19 cellular contexts compared by ENCODE assay signal in genomic region chr1:22816803-22817202, GRCh38.
"Had no signal": no experiment of that assay in that cellular context is flagged by ENCODE, and none has a peak within 500 bp of the region (broad histone marks: within the 10 kb centered on the region; RNA-seq: fewer than 3 reads in every experiment).

No MANE protein-coding gene starts in this region.

- H3K27me3 ChIP-seq: breast epithelium had no signal

- H3K9me3 ChIP-seq: breast epithelium had no signal

- H3K36me3 ChIP-seq: breast epithelium had no signal

- DNase-seq: activated CD4-positive, alpha-beta memory T cell treated with anti-CD3 and anti-CD28 coated beads, Interleukin-2, amount 10 ng/mL, durations not matched to agents 7 days and 5 days; activated CD4-positive, alpha-beta T cell treated with anti-CD3 and anti-CD28 coated beads for 36 hours; activated CD4-positive, alpha-beta T cell treated with anti-CD3 and anti-CD28 coated beads, Interleukin-2, amount 50 U/mL, for 1 hour; activated gamma-delta T cell treated with Interleukin-2 at 50 U/mL for 16 hours; activated naive CD4-positive, alpha-beta T cell treated with anti-CD3 and anti-CD28 coated beads, Interleukin-2, amount 10 ng/mL, durations not matched to agents 7 days and 5 days; activated naive CD8-positive, alpha-beta T cell treated with anti-CD3 and anti-CD28 coated beads for 36 hours; activated T-cell treated with anti-CD3 and anti-CD28 coated beads for 4 hours; activated T-cell treated with anti-CD3 and anti-CD28 coated beads, Interleukin-2, amount 50 U/mL, for 72 hours; anterior cingulate cortex; central memory CD4-positive, alpha-beta T cell; KBM-7; NCI-H1048; NCI-H187; NCI-H2081; NCI-H510A treated with DMSO at 0.1 percent for 48 hours; T-cell had no signal

- H3K27ac ChIP-seq: SK-N-MC, VCaP had no signal

- H3K4me3 ChIP-seq: breast epithelium, SK-N-MC had no signal
